9 cellular contexts compared by ENCODE assay signal in the genomic region with DNA sequence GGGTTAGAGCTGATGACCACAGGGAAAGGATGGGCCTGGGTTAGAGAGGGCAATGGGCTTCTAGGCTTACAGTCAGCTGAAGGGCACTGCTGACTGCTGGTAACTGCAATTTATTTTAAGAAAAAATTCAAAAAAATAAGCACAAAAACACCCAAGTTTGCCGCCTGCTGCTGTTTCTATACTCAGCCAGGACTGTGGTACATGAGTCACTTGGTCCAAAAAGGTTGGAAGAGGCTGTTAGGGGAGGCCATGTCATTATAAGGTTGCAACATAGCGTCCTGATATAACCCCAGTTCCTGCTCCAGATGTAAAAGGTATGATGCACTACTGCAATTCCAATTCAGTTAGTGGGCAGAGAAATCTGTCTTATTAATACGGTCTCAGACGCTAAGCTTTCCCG.
DNase-seq lines count a peak whose midpoint lies in the region; ATAC-seq and TF ChIP-seq lines count a peak whose summit lies in the region.
"Had no signal": no experiment of that assay in that cellular context is flagged by ENCODE, and none has a peak within 500 bp of the region (broad histone marks: within the 10 kb centered on the region; RNA-seq: fewer than 3 reads in every experiment).

No MANE protein-coding gene starts in this region.

- no peak overlapping the region for H3K4me3 ChIP-seq in epithelial cell of esophagus (ENCODE audit: low read length)

- intact Hi-C loops in sciatic nerve (cut with DNase I): no loop called here

- ATAC-seq in sciatic nerve (peak; percentile 69), GM18858 (IDR thresholded peaks at IDR 0.05; ENCODE audit: unreplicated experiment) (no peak), GM21381 (IDR thresholded peaks at IDR 0.05; ENCODE audit: unreplicated experiment) (no peak), GM19397 (IDR thresholded peaks at IDR 0.05; ENCODE audit: unreplicated experiment) (no peak)

- peak; percentile 95 for DNase-seq in GM04503 (ENCODE audit: low read depth)
- DNase-seq in RKO (ENCODE audit: low spot score): peak; percentile 51
- DNase-seq in epithelial cell of esophagus (ENCODE audit: low read depth): peak; percentile 91
- no peak for DNase-seq in sciatic nerve (ENCODE audit: low spot score)
- no peak for DNase-seq in cortex of kidney (lab: John Stamatoyannopoulos, UW)
- DNase-seq: NCI-H1417 had no signal

- TF ChIP-seq CTCF in epithelial cell of esophagus (IDR thresholded peaks at IDR 0.05; ENCODE audit: insufficient read depth, low read depth, low read length, missing control alignments): no peak

Comparison
In these comparisons a context has a peak if more than half of its experiments do, and no peak if none do; other contexts are left out.
1. DNase-seq: peak in GM04503 (single experiment), RKO (single experiment) and epithelial cell of esophagus (single experiment); none in sciatic nerve (single experiment) and cortex of kidney (single experiment).